16 cellular contexts compared by ENCODE assay signal in genomic region chr10:103897241-103897774, GRCh38. TPM values are rescaled to one million over a fixed set of nuclear protein-coding genes. Genes with fewer than 3 reads are reported as not detected.
DNase-seq lines count a peak whose midpoint lies in the region; ATAC-seq and TF ChIP-seq lines count a peak whose summit lies in the region.
"Had no signal": no experiment of that assay in that cellular context is flagged by ENCODE, and none has a peak within 500 bp of the region (broad histone marks: within the 10 kb centered on the region; RNA-seq: fewer than 3 reads in every experiment).

No MANE protein-coding gene starts in this region.

- H3K9me3 ChIP-seq in HCT116 (ENCODE audit: control insufficient read depth in 1 of 2, insufficient read depth in 1 of 2, low read depth in 1 of 2, low read length in 2 of 2) (no peaks in the 10 kb centered on the region), T-helper 17 cell (ENCODE audit: control insufficient read depth, low read length, poor library complexity, severe bottlenecking) (no peaks in the 10 kb centered on the region), stomach (no peaks in the 10 kb centered on the region)
- H3K9me3 ChIP-seq: SJSA1 had no signal

- H3K27ac Mint-ChIP-seq in T-helper 17 cell (peak overlapping the region; percentile 94), glutamatergic neuron (ENCODE audit: unreplicated experiment) (peak overlapping the region; percentile 59)
- H3K27ac Mint-ChIP-seq: neural progenitor cell; T-helper 2 cell treated with Interferon-gamma antibody and Interleukin-4, amounts not matched to agents 5 μg/mL and 100 μg/mL, for 36 hours had no signal

- intact Hi-C loops in HCT116 (cut with micrococcal nuclease) (loop anchor here (5.0 to 10.0 kb wide), 2 partner anchors 70 to 437 kb away; partner anchors contain the start of genes ITPRIP and SLK), stomach (cut with DNase I; ENCODE audit: low total_unique reads) (no loop called here)

- WGBS in stomach, 5 donors = 85 to 92% (median 88%) methylated on average over 7 of the region's 7 CpGs

- TF ChIP-seq EP300 in stomach (IDR thresholded peaks at IDR 0.05) = no peak

- TF ChIP-seq POLR2A in HCT116 (IDR thresholded peaks at IDR 0.05; ENCODE audit: borderline replicate concordance, extremely low read depth, insufficient read depth, insufficient read length) (no peak), stomach (IDR thresholded peaks at IDR 0.05) (no peak)

- no peaks in the 10 kb centered on the region for H4K20me1 ChIP-seq in HCT116 (ENCODE audit: insufficient read depth)

- CTCF ChIA-PET in HCT116 (lab: Charles Lee) = interaction anchor here (0.7 kb wide), 1 partner anchor 184 kb away, joined by 3 read pairs; no protein-coding TSS in a partner anchor

- no peak for TF ChIP-seq RAD21 in HCT116 (IDR thresholded peaks at IDR 0.05; ENCODE audit: low read depth)

- RAD21 ChIA-PET in HCT116 (lab: Charles Lee; ENCODE audit: low non-redundant PET in 1 of 2, low total read pairs in 2 of 2, uncharacterized antibody in 2 of 2, unreplicated experiment in 2 of 2) = no interaction called here

- POLR2A ChIA-PET in HCT116 (lab: Charles Lee) = interaction anchor here (1.1 kb wide), 1 partner anchor 11 kb away, joined by 7 read pairs; no protein-coding TSS in a partner anchor

- H3K4me1 Mint-ChIP-seq in T-helper 17 cell = peaks cover 46% of the 10 kb centered on the region
- H3K4me1 Mint-ChIP-seq in glutamatergic neuron (ENCODE audit: low read depth, unreplicated experiment) = peaks cover 61% of the 10 kb centered on the region

- H3K4me1 ChIP-seq in HCT116 (ENCODE audit: control insufficient read depth in 1 of 2, insufficient read depth in 2 of 2, low read length in 2 of 2) (peaks cover 90 to 94% of the 10 kb centered on the region in 2 experiments), stomach (peaks cover 15 to 42% (median 33%) of the 10 kb centered on the region in 4 donors)

- H2AFZ ChIP-seq in HCT116 (ENCODE audit: low read depth, low read length, poor library complexity, severe bottlenecking) = no peak overlapping the region
- H2AFZ ChIP-seq: neural progenitor cell had no signal

- H3K4me2 ChIP-seq in HCT116 (ENCODE audit: low read length) = no peak overlapping the region
- H3K4me2 ChIP-seq: neural progenitor cell had no signal

- no peak overlapping the region for H3K4me3 ChIP-seq in HCT116 (replicated peaks in 1 of 2; ENCODE audit: low read depth in 1 of 2, low read length in 2 of 2)
- H3K4me3 ChIP-seq in stomach = no peak overlapping the region
- H3K4me3 ChIP-seq: neural progenitor cell, SJSA1 had no signal

- no peaks in the 10 kb centered on the region for H3K27me3 ChIP-seq in HCT116 (ENCODE audit: insufficient read depth, low read length)
- no peaks in the 10 kb centered on the region for H3K27me3 ChIP-seq in stomach
- H3K27me3 ChIP-seq: neural progenitor cell, SJSA1 had no signal

- H3K27ac ChIP-seq in HCT116 (ENCODE audit: low read depth, low read length) (peak overlapping the region; percentile 84), stomach (peak overlapping the region in 3 of 5 donors; percentile 76 to 84 (median 78))
- H3K27ac ChIP-seq: neural progenitor cell, SJSA1 had no signal

- TF ChIP-seq CTCF in HCT116 (IDR thresholded peaks at IDR 0.05 in 2 of 3, conservative IDR thresholded peaks at IDR 0.05 in 1 of 3; ENCODE audit: borderline replicate concordance in 1 of 3, insufficient read depth in 1 of 3, low read depth in 2 of 3, low read length in 2 of 3) = no peak
- no peak for TF ChIP-seq CTCF in glutamatergic neuron (IDR thresholded peaks at IDR 0.05; ENCODE audit: partially characterized antibody, unreplicated experiment)
- TF ChIP-seq CTCF in stomach (IDR thresholded peaks at IDR 0.05) = no peak

- no peak overlapping the region for H3K4me3 Mint-ChIP-seq in T-helper 17 cell
- H3K4me3 Mint-ChIP-seq in glutamatergic neuron (ENCODE audit: unreplicated experiment) = no peak overlapping the region
- H3K4me3 Mint-ChIP-seq: neural progenitor cell; T-helper 2 cell treated with Interferon-gamma antibody and Interleukin-4, amounts not matched to agents 5 μg/mL and 100 μg/mL, for 36 hours had no signal

- 0 out of 2 replicates have a peak overlapping the region, but pooled peaks have one; percentile 3 for H3K9ac ChIP-seq in HCT116 (ENCODE audit: low read length)
- H3K9ac ChIP-seq: neural progenitor cell had no signal

- H3K27me3 Mint-ChIP-seq in T-helper 17 cell (no peaks in the 10 kb centered on the region), glutamatergic neuron (ENCODE audit: unreplicated experiment) (no peaks in the 10 kb centered on the region)

- peaks cover 8% of the 10 kb centered on the region for H3K36me3 Mint-ChIP-seq in T-helper 17 cell (ENCODE audit: low read depth)
- no peaks in the 10 kb centered on the region for H3K36me3 Mint-ChIP-seq in glutamatergic neuron (ENCODE audit: unreplicated experiment)

- DNase-seq in HCT116 (ENCODE audit: low read depth, low spot score) = no peak
- DNase-seq in T-helper 17 cell = no peak
- DNase-seq in glutamatergic neuron = no peak
- no peak for DNase-seq in stomach
- no peak for DNase-seq in ecto neural progenitor cell (ENCODE audit: low spot score)
- DNase-seq in NCI-H510A (lab: John Stamatoyannopoulos, UW) = no peak
- no peak for DNase-seq in activated gamma-delta T cell (lab: John Stamatoyannopoulos, UW)
- DNase-seq: activated CD4-positive, CD25-positive, alpha-beta regulatory T cell treated with anti-CD3 and anti-CD28 coated beads, Interleukin-2, amount 50 U/mL, for 72 hours; KBM-7; NCI-H1048; NCI-H2081 treated with DMSO at 0.1 percent for 48 hours; NCI-H510A treated with DMSO at 0.1 percent for 48 hours; stimulated activated naive CD4-positive, alpha-beta T cell had no signal

- no TSS peak for BruUV-seq in HCT116 (replicated peaks; lab: Mats Ljungman, UMichigan)

- H3K9me3 Mint-ChIP-seq in glutamatergic neuron (ENCODE audit: unreplicated experiment) = peaks cover 2% of the 10 kb centered on the region
- H3K9me3 Mint-ChIP-seq: neural progenitor cell; T-helper 2 cell treated with Interferon-gamma antibody and Interleukin-4, amounts not matched to agents 5 μg/mL and 100 μg/mL, for 36 hours had no signal

- H3K36me3 ChIP-seq in HCT116 (ENCODE audit: control insufficient read depth in 1 of 2, insufficient read depth in 2 of 2, low read length in 2 of 2) (peaks cover 4 to 14% of the 10 kb centered on the region in 2 experiments; a peak in 2 of 4 replicates), stomach (peaks cover 20 to 65% (median 51%) of the 10 kb centered on the region in 4 donors)
- H3K36me3 ChIP-seq: neural progenitor cell had no signal

- no peaks in the 10 kb centered on the region for H3K9me2 ChIP-seq in HCT116 (ENCODE audit: insufficient read depth)

- ATAC-seq in HCT116 = no peak
- no peak for ATAC-seq in T-helper 17 cell

- no peaks in the 10 kb centered on the region for H3K79me2 ChIP-seq in HCT116 (ENCODE audit: insufficient read depth, low read length)

TF ChIP-seq in HCT116, 20 proteins besides CTCF, POLR2A, EP300 and RAD21 (continues in another document):
- no peak for TF ChIP-seq EZH2 (IDR thresholded peaks at IDR 0.05)
- TF ChIP-seq FOSL1 (IDR thresholded peaks at IDR 0.05; ENCODE audit: low read depth) = no peak
- no peak for TF ChIP-seq SRF (IDR thresholded peaks at IDR 0.05; ENCODE audit: low read depth)
- no peak for TF ChIP-seq CBX3 (IDR thresholded peaks at IDR 0.05; ENCODE audit: low read depth)
- TF ChIP-seq ATF3 (IDR thresholded peaks at IDR 0.05) = no peak
- TF ChIP-seq MAX (IDR thresholded peaks at IDR 0.05) = no peak
- TF ChIP-seq TCF7L2 (IDR thresholded peaks at IDR 0.05; ENCODE audit: borderline replicate concordance, extremely low read depth, insufficient read depth, insufficient read length) = no peak
- no peak for TF ChIP-seq ZNF274 (IDR thresholded peaks at IDR 0.05; ENCODE audit: low read depth, low read length)
- no peak for TF ChIP-seq EZH2phosphoT487 (IDR thresholded peaks at IDR 0.05; ENCODE audit: borderline replicate concordance)
- TF ChIP-seq CEBPB (IDR thresholded peaks at IDR 0.05; ENCODE audit: low read depth) = no peak
- no peak for TF ChIP-seq ZBTB33 (IDR thresholded peaks at IDR 0.05; ENCODE audit: extremely low read depth, insufficient replicate concordance, low read length)

RNA-seq across cellular contexts. Expression of gene STN1, which starts 20.7 kb away (rescaled TPM):
- total RNA-seq in HCT116 (2021; ENCODE audit: unreplicated experiment) = 74.7 TPM
- polyA plus RNA-seq in HCT116 (2012) = 55.0 and 72.1 TPM in 2 replicates
- 10 to 100 TPM; 47.0 to 53.7 TPM for total RNA-seq in T-helper 17 cell
- 57.1 TPM for total RNA-seq in glutamatergic neuron (ENCODE audit: unreplicated experiment)
- 10 to 100 TPM in 2 of 5 donors, 1 to 10 TPM in 2, under 1 TPM in 1; 0.45 to 27.0 (median 7.6) TPM for total RNA-seq in stomach
- 10 to 100 TPM; 18.9 to 41.1 (median 24.0) TPM for polyA plus RNA-seq in stomach

RNA-seq across cellular contexts. Expression of gene SH3PXD2A, which starts 41.9 kb away (rescaled TPM):
- total RNA-seq in HCT116 (2021; ENCODE audit: unreplicated experiment) (8.7 TPM), T-helper 17 cell (10 to 100 TPM in 1 of 2 donors, 1 to 10 TPM in 1; 7.2 to 10.9 TPM), glutamatergic neuron (ENCODE audit: unreplicated experiment) (16.7 TPM), stomach (10 to 100 TPM; 15.2 to 51.6 (median 23.2) TPM)
- polyA plus RNA-seq in HCT116 (2012) = 3.8 and 4.2 TPM in 2 replicates
- polyA plus RNA-seq in stomach = 10 to 100 TPM; 12.8 to 42.6 (median 24.7) TPM
